ENCODE assay signal across 20 cellular contexts in genomic region chr2:15094161-15094560, GRCh38.
DNase-seq lines count a peak whose midpoint lies in the region; FAIRE-seq and TF ChIP-seq lines count a peak whose summit lies in the region.
"Had no signal": no experiment of that assay in that cellular context is flagged by ENCODE, and none has a peak within 500 bp of the region (broad histone marks: within the 10 kb centered on the region; RNA-seq: fewer than 3 reads in every experiment).

No MANE protein-coding gene starts in this region.

- H3K14ac ChIP-seq in H1 (ENCODE audit: insufficient read length), result no peak overlapping the region

- no peak overlapping the region for H3K4me2 ChIP-seq in H1 (ENCODE audit: insufficient read depth in 1 of 2, low read depth in 2 of 2, low read length in 2 of 2)
- H3K4me2 ChIP-seq: BLaER1 had no signal

- H3K79me1 ChIP-seq in H1 (ENCODE audit: low read depth, low read length), result no peaks in the 10 kb centered on the region; the same call in 1 of the 2 replicates

- POLR2A ChIA-PET in H1 (lab: Charles Lee; ENCODE audit: partially characterized antibody) (no interaction called here), A673 (lab: Charles Lee; ENCODE audit: low non-redundant PET) (no interaction called here)

- H3K27ac Mint-ChIP-seq in chondrocyte (ENCODE audit: unreplicated experiment), result no peak overlapping the region
- H3K27ac Mint-ChIP-seq: B cell; CD4-positive, CD25-positive, alpha-beta regulatory T cell; CD8-positive, alpha-beta T cell had no signal

- no peak overlapping the region for H3K4me3 ChIP-seq in HAP-1
- no peak overlapping the region for H3K4me3 ChIP-seq in H1 (ENCODE audit: extremely low read depth in 1 of 4, insufficient read depth in 2 of 4, low read depth in 3 of 4, low read length in 4 of 4)
- H3K4me3 ChIP-seq in MG63, result no peak overlapping the region
- no peak overlapping the region for H3K4me3 ChIP-seq in A673 (ENCODE audit: low read depth, low read length, poor library complexity, severe bottlenecking)
- H3K4me3 ChIP-seq: BLaER1, GM23248 had no signal

- H3K23me2 ChIP-seq in H1 (ENCODE audit: low read depth, low read length), result no peaks in the 10 kb centered on the region

- DNase-seq in HAP-1 (ENCODE audit: low spot score in 2 of 2), result peak; percentile 72 to 99
- peak; percentile 77 for DNase-seq in NCI-H526 treated with DMSO at 0.1 percent for 48 hours (lab: John Stamatoyannopoulos, UW)
- no peak for DNase-seq in H1 (ENCODE audit: low read depth in 1 of 2, low spot score in 2 of 2)
- DNase-seq in chondrocyte (ENCODE audit: low spot score), result no peak
- no peak for DNase-seq in MG63
- no peak for DNase-seq in A673 (ENCODE audit: low spot score)
- DNase-seq: Caco-2; CD4-positive, CD25-positive, alpha-beta regulatory T cell; CD8-positive, alpha-beta T cell; DMS153; DND-41; GM23248; HCEC 1CT had no signal

- no peaks in the 10 kb centered on the region for H3K27me3 ChIP-seq in HAP-1 (ENCODE audit: low read depth)
- H3K27me3 ChIP-seq in H1 (replicated peaks in 1 of 4; ENCODE audit: control insufficient read depth in 3 of 4, extremely low read depth in 1 of 4, insufficient read depth in 3 of 4, low read length in 3 of 4), result no peaks in the 10 kb centered on the region
- H3K27me3 ChIP-seq in MG63, result no peaks in the 10 kb centered on the region
- no peaks in the 10 kb centered on the region for H3K27me3 ChIP-seq in A673 (replicated peaks; ENCODE audit: insufficient read depth, low read depth, low read length, poor library complexity)
- H3K27me3 ChIP-seq: BLaER1 had no signal

- CTCF ChIA-PET in H1 (lab: Charles Lee; ENCODE audit: partially characterized antibody), result interaction anchor here (0.6 kb wide), 1 partner anchor 1517 kb away, joined by 3 read pairs; no protein-coding TSS in a partner anchor
- CTCF ChIA-PET in A673 (lab: Charles Lee), result no interaction called here

- in situ Hi-C loops in HAP-1 (cut with MboI; ENCODE audit: low sequenced_read_pairs), result no loop called here

- FAIRE-seq in H1 (lab: Jason Lieb, UNC), result no peak
- FAIRE-seq: G401.6, GM12892, GM19239, H54 had no signal

- H3K23ac ChIP-seq in H1 (ENCODE audit: insufficient read length), result no peak overlapping the region

- 0 out of 2 replicates have a peak overlapping the region, but pooled peaks have one; percentile 70 for H2AFZ ChIP-seq in H1 (ENCODE audit: low read length)
- H2AFZ ChIP-seq: GM23248 had no signal

- WGBS in H1 (ENCODE audit: extremely low coverage in 1 of 2, insufficient coverage in 1 of 2, insufficient read length in 1 of 2, insufficient replicate concordance in 2 of 2, low coverage in 1 of 2, low lambda C conversion rate in 2 of 2, missing lambda C conversion rate in 1 of 2), 2 experiments, result 93% methylated on average over 1 of the region's 1 CpG; no CpG with 5 or more reads in 1 of the 2 experiments

- H3K36me3 ChIP-seq in HAP-1 (replicated peaks), result no peaks in the 10 kb centered on the region
- H3K36me3 ChIP-seq in H1 (ENCODE audit: control insufficient read depth in 2 of 4, insufficient read depth in 4 of 4, low read length in 3 of 4), result no peaks in the 10 kb centered on the region
- H3K36me3 ChIP-seq in MG63, result no peaks in the 10 kb centered on the region
- no peaks in the 10 kb centered on the region for H3K36me3 ChIP-seq in A673 (ENCODE audit: insufficient read depth, low read length, poor library complexity, severe bottlenecking)
- H3K36me3 ChIP-seq: BLaER1 had no signal

- H2AK5ac ChIP-seq in H1 (ENCODE audit: low read depth, low read length), result no peak overlapping the region

- H2BK5ac ChIP-seq in H1 (ENCODE audit: low read depth, low read length), result no peak overlapping the region

- no peak overlapping the region for H4K8ac ChIP-seq in H1 (ENCODE audit: extremely low read depth, insufficient read depth, low read length)

- H4K20me1 ChIP-seq in H1 (replicated peaks in 1 of 2; ENCODE audit: control insufficient read depth in 1 of 2, insufficient read depth in 2 of 2, low read length in 2 of 2), result no peaks in the 10 kb centered on the region
- H4K20me1 ChIP-seq: BLaER1 had no signal

- no peak overlapping the region for H4K91ac ChIP-seq in H1 (replicated peaks; ENCODE audit: insufficient read length, low read length)

- no TSS peak for BruUV-seq in A673 (replicated peaks; lab: Mats Ljungman, UMichigan)

- H3K4me1 ChIP-seq in HAP-1, result peaks cover 36% of the 10 kb centered on the region
- H3K4me1 ChIP-seq in H1 (replicated peaks in 1 of 4; ENCODE audit: control insufficient read depth in 3 of 4, insufficient read depth in 4 of 4, low read length in 3 of 4), result peaks cover 0 to 11% (median 9%) of the 10 kb centered on the region in 4 experiments; a peak in 5 of 7 replicates
- H3K4me1 ChIP-seq in A673 (ENCODE audit: insufficient read depth, low read length, poor library complexity, severe bottlenecking), result peaks cover 24% of the 10 kb centered on the region
- H3K4me1 ChIP-seq: BLaER1, Caco-2 had no signal

- H3K27ac ChIP-seq in H1 (ENCODE audit: low read depth, low read length), result no peak overlapping the region
- H3K27ac ChIP-seq in A673 (ENCODE audit: low read depth, low read length, poor library complexity, severe bottlenecking), result no peak overlapping the region
- H3K27ac ChIP-seq: BLaER1, C4-2B, GM23248 had no signal

- H3K18ac ChIP-seq in H1 (ENCODE audit: extremely low read depth, low read length), result 0 out of 2 replicates have a peak overlapping the region, but pooled peaks have one; percentile 14

- peaks cover 2% of the 10 kb centered on the region for H3K36me3 Mint-ChIP-seq in chondrocyte (ENCODE audit: low read depth)
- H3K36me3 Mint-ChIP-seq: CD4-positive, CD25-positive, alpha-beta regulatory T cell; CD8-positive, alpha-beta T cell had no signal

- H2BK120ac ChIP-seq in H1 (replicated peaks; ENCODE audit: low read depth, low read length), result no peak overlapping the region

- H2BK15ac ChIP-seq in H1 (ENCODE audit: low read length), result no peak overlapping the region

- no peak overlapping the region for H2BK12ac ChIP-seq in H1 (ENCODE audit: low read depth, low read length)

- no peak overlapping the region for H3K4me3 Mint-ChIP-seq in chondrocyte (ENCODE audit: unreplicated experiment)
- H3K4me3 Mint-ChIP-seq: B cell; CD4-positive, CD25-positive, alpha-beta regulatory T cell; CD8-positive, alpha-beta T cell had no signal

- H4K5ac ChIP-seq in H1 (ENCODE audit: insufficient read length, low read depth, low read length), result no peak overlapping the region

- no peak for TF ChIP-seq CTCF in H1 (IDR thresholded peaks at IDR 0.05; ENCODE audit: control extremely low read depth in 1 of 3, insufficient read depth in 1 of 3, low read depth in 1 of 3, low read length in 3 of 3)
- TF ChIP-seq CTCF in chondrocyte (IDR thresholded peaks at IDR 0.05), result no peak
- TF ChIP-seq CTCF in A673 (conservative IDR thresholded peaks at IDR 0.05; ENCODE audit: low read depth, low read length), result no peak

- H3K27me3 Mint-ChIP-seq in chondrocyte (ENCODE audit: low read depth), result no peaks in the 10 kb centered on the region

- H3K9me3 ChIP-seq in HAP-1 (no peaks in the 10 kb centered on the region), H1 (ENCODE audit: insufficient read depth in 2 of 2, low read depth in 1 of 2, low read length in 1 of 2) (peaks cover 0 to 4% of the 10 kb centered on the region in 2 experiments; a peak in 2 of 4 replicates), MG63 (no peaks in the 10 kb centered on the region), A673 (ENCODE audit: low read depth, low read length, poor library complexity, severe bottlenecking) (no peaks in the 10 kb centered on the region)
- H3K9me3 ChIP-seq: BLaER1 had no signal

- no peak overlapping the region for H3K56ac ChIP-seq in H1 (replicated peaks; ENCODE audit: insufficient read length, low read depth, low read length)

- intact Hi-C loops in A673 (cut with micrococcal nuclease; ENCODE audit: unreplicated experiment), result no loop called here

- no peak overlapping the region for H2BK20ac ChIP-seq in H1 (ENCODE audit: low read length)

- no peak for TF ChIP-seq POLR2A in H1 (IDR thresholded peaks at IDR 0.05; ENCODE audit: control extremely low read depth in 1 of 2, low read depth in 2 of 2, low read length in 2 of 2)

- no peak overlapping the region for H3K4ac ChIP-seq in H1 (replicated peaks; ENCODE audit: insufficient read length, low read depth, low read length)

- H3K4me1 Mint-ChIP-seq in chondrocyte (ENCODE audit: low read depth), result peaks cover 10% of the 10 kb centered on the region
- H3K4me1 Mint-ChIP-seq: B cell; CD4-positive, CD25-positive, alpha-beta regulatory T cell had no signal

- H3K79me2 ChIP-seq in H1 (ENCODE audit: control insufficient read depth in 1 of 2, insufficient read depth in 2 of 2, low read length in 2 of 2), result no peaks in the 10 kb centered on the region

- H3K9ac ChIP-seq in H1 (replicated peaks in 1 of 4; ENCODE audit: extremely low read depth in 1 of 4, low read depth in 3 of 4, low read length in 3 of 4), result no peak overlapping the region
- H3K9ac ChIP-seq: BLaER1, GM23248 had no signal

- no peak for TF ChIP-seq RAD21 in H1 (IDR thresholded peaks at IDR 0.05 in 1 of 2, conservative IDR thresholded peaks at IDR 0.05 in 1 of 2; ENCODE audit: low read depth in 2 of 2, low read length in 2 of 2)

- no peaks in the 10 kb centered on the region for H3K9me3 Mint-ChIP-seq in chondrocyte (ENCODE audit: low read depth)
- H3K9me3 Mint-ChIP-seq: CD8-positive, alpha-beta T cell had no signal

- no peak for TF ChIP-seq EP300 in H1 (IDR thresholded peaks at IDR 0.05; ENCODE audit: borderline replicate concordance in 1 of 2, low read depth in 2 of 2, low read length in 2 of 2)

TF ChIP-seq in H1, 55 proteins besides CTCF, POLR2A, EP300 and RAD21 (continues in another document):
- TF ChIP-seq SUZ12 (IDR thresholded peaks at IDR 0.05; ENCODE audit: low read length) (no peak), GTF2F1 (IDR thresholded peaks at IDR 0.05; ENCODE audit: borderline replicate concordance, low read depth, low read length) (no peak), ASH2L (IDR thresholded peaks at IDR 0.05; ENCODE audit: low read length) (no peak), POU5F1 (IDR thresholded peaks at IDR 0.05; ENCODE audit: low read depth, low read length) (no peak)

Comparison
In these comparisons a context has a peak if more than half of its experiments do, and no peak if none do; other contexts are left out.
1. DNase-seq: peak in HAP-1 (2 of 2) and NCI-H526 treated with DMSO at 0.1 percent for 48 hours (single experiment); none in H1 (0 of 2), chondrocyte (single experiment), MG63 (single experiment) and A673 (single experiment).